1 cellular context compared by ENCODE assay signal in the genomic region with DNA sequence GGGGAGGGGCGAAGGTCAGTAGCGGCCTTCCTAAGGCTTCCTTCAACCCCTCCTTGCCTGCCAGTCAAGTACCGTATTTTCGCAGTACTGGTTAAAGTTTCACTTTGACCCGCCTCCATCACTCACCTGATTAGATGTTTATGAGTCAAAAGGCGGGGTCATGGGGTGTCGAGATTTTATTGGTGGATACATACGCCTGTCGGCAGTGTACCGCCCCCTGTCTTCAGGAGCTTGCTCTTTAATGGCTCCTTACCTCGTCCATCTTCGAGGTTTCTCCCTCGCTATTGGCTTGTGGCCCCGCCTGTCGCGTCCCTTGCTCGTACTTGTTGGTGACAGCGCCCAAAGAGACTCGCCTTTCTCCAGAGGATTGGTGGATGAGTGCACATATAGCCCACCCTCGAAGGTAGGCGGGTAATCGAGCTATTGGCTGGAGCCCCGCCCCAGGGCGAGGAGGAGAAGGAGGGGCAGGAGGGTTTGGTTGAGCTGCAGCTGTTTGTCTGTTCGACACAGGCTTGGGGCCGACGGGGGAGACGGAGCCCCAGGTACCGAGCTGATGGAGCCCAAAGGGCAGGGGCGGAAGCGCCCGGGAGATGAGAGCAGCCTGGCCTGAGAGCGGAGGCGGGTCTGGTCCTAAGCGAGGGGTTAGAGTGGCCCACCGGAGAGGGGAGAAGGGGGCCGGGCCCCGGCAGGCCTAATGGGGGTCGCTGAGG.
TF ChIP-seq lines count a peak whose summit lies in the region.

A gene with protein sequence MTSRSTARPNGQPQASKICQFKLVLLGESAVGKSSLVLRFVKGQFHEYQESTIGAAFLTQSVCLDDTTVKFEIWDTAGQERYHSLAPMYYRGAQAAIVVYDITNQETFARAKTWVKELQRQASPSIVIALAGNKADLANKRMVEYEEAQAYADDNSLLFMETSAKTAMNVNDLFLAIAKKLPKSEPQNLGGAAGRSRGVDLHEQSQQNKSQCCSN (plus strand): TSS at position 481 of the 710 bp plus-strand sequence. CDS start 12,883 bp downstream, outside the sequence.

TF ChIP-seq in HepG2, 621 proteins besides CTCF, POLR2A, EP300 and RAD21 (continued from another document):
- TF ChIP-seq, protein P1, sequence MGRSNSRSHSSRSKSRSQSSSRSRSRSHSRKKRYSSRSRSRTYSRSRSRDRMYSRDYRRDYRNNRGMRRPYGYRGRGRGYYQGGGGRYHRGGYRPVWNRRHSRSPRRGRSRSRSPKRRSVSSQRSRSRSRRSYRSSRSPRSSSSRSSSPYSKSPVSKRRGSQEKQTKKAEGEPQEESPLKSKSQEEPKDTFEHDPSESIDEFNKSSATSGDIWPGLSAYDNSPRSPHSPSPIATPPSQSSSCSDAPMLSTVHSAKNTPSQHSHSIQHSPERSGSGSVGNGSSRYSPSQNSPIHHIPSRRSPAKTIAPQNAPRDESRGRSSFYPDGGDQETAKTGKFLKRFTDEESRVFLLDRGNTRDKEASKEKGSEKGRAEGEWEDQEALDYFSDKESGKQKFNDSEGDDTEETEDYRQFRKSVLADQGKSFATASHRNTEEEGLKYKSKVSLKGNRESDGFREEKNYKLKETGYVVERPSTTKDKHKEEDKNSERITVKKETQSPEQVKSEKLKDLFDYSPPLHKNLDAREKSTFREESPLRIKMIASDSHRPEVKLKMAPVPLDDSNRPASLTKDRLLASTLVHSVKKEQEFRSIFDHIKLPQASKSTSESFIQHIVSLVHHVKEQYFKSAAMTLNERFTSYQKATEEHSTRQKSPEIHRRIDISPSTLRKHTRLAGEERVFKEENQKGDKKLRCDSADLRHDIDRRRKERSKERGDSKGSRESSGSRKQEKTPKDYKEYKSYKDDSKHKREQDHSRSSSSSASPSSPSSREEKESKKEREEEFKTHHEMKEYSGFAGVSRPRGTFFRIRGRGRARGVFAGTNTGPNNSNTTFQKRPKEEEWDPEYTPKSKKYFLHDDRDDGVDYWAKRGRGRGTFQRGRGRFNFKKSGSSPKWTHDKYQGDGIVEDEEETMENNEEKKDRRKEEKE (IDR thresholded peaks at IDR 0.05) = no peak
